24 cellular contexts compared by ENCODE assay signal in the genomic region with DNA sequence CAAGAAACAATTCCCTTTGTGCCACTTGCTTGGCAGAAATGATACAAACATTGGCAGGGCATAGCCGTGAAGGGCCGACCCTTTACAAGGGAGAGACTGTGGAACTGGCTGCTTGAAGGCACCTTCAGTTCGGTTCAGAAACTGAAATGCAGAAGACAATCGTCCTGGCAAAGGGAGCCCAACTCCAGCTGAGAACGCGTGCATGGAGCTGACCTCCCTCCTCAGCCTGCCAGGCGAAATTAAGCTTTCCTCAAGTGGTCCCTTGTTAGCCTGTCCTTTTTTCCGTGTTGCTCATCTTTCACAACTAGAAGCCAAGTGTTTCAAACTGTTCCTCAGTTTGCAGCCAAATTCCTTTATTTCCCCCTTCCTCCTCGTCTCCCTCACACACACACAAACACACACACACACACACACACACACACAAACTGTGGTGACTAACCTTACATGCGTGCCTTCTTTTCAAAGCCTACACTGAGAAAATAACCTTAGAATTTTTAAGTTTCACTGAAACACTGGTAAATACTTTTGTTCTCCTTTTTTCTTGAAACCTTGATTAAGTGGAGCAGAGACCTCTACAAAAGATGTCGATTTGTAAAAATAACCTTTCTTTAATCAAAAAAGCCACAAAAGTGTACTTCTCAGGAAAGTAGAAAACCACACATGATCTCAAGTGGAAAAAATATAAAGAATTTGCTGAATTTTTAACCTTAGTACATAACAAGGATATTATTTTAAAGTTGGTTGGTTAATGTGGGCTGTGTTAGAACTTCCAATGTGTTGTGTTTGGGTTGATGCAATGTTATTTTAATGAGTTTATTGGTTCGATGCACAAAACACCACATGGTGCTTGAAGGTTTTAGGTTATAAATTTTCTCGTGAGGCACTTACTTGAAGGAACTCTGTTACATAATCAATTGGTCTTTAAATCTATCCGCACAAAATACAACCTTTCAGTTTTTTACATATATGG. TPM values are rescaled to one million over a fixed set of nuclear protein-coding genes. Genes with fewer than 3 reads are reported as not detected.
DNase-seq lines count a peak whose midpoint lies in the region; ATAC-seq and TF ChIP-seq lines count a peak whose summit lies in the region.
"Had no signal": no experiment of that assay in that cellular context is flagged by ENCODE, and none has a peak within 500 bp of the region (broad histone marks: within the 10 kb centered on the region; RNA-seq: fewer than 3 reads in every experiment).

No MANE protein-coding gene starts in this region.

- intact Hi-C loops in PC-9 (cut with micrococcal nuclease; ENCODE audit: unreplicated experiment): no loop called here

- no peaks in the 10 kb centered on the region for H3F3A ChIP-seq in PC-9 (ENCODE audit: insufficient read depth, low read depth)

- no peaks in the 10 kb centered on the region for H3K4me1 ChIP-seq in PC-9 (replicated peaks; ENCODE audit: insufficient read depth)
- H3K4me1 ChIP-seq: body of pancreas had no signal

- ATAC-seq in GM21576 (IDR thresholded peaks at IDR 0.05; ENCODE audit: unreplicated experiment): no peak
- ATAC-seq: activated CD4-positive, alpha-beta T cell treated with anti-CD3 and anti-CD28 coated beads for 36 hours; body of pancreas; natural killer cell treated with Interleukin-12 subunit alpha and Interleukin-12 subunit beta and Interleukin-15 and Interleukin-18, amount 100 ng/mL, for 72 hours; Panc1; right cardiac atrium; SK-N-SH treated with all-trans-retinoic acid at 6 μM for 48 hours had no signal

- 0 out of 2 replicates have a peak overlapping the region, but pooled peaks have one; percentile 33 for H2AFZ ChIP-seq in PC-9

- H3K27me3 ChIP-seq in PC-9 (ENCODE audit: insufficient read depth, low read depth): no peaks in the 10 kb centered on the region
- H3K27me3 ChIP-seq: body of pancreas had no signal

- H3K9me3 ChIP-seq in PC-9 (ENCODE audit: insufficient read depth, low read depth): 0 out of 2 replicates have a peak, but pooled peaks cover 4% of the 10 kb centered on the region
- H3K9me3 ChIP-seq: body of pancreas had no signal

- POLR2A ChIA-PET in PC-9 (lab: Charles Lee; ENCODE audit: unreplicated experiment): interaction anchor here (0.6 kb wide), 1 partner anchor 101 kb away, joined by 8 read pairs; no protein-coding TSS in a partner anchor

- CTCF ChIA-PET in PC-9 (lab: Charles Lee): interaction anchor here (0.7 kb wide), 1 partner anchor 98 kb away, joined by 3 read pairs; no protein-coding TSS in a partner anchor

- no TSS peak for BruUV-seq in PC-9 (replicated peaks; lab: Mats Ljungman, UMichigan)

- H3K4me3 ChIP-seq in AG10803 (ENCODE audit: low read length) (no peak overlapping the region), PC-9 (no peak overlapping the region)
- H3K4me3 ChIP-seq: body of pancreas had no signal

- no peaks in the 10 kb centered on the region for H3K36me3 ChIP-seq in PC-9 (ENCODE audit: low read depth)

- no peaks in the 10 kb centered on the region for H3K79me2 ChIP-seq in PC-9 (ENCODE audit: low read depth)

- H4K20me1 ChIP-seq in PC-9 (ENCODE audit: insufficient read depth): no peaks in the 10 kb centered on the region

- H3K4me2 ChIP-seq in PC-9: no peak overlapping the region

- no peaks in the 10 kb centered on the region for H3K9me2 ChIP-seq in PC-9 (ENCODE audit: insufficient read depth)

- no peak for TF ChIP-seq CTCF in AG10803 (conservative IDR thresholded peaks at IDR 0.05; ENCODE audit: low read length)
- no peak for TF ChIP-seq CTCF in PC-9 (conservative IDR thresholded peaks at IDR 0.05)

- peak; percentile 16 for DNase-seq in AG10803 (ENCODE audit: low read depth)
- DNase-seq in PC-9: no peak
- DNase-seq in glomerular visceral epithelial cell (ENCODE audit: extremely low spot score): peak; percentile 33
- peak in 33 of 56 donors; percentile 12 to 60 (median 28) for DNase-seq in nucleus accumbens (lab: John Stamatoyannopoulos, UW)
- DNase-seq in NCI-H2029 (lab: John Stamatoyannopoulos, UW): no peak
- no peak for DNase-seq in activated CD4-positive, alpha-beta T cell treated with anti-CD3 and anti-CD28 coated beads, Interleukin-2, amount 50 U/mL, for 48 hours
- no peak for DNase-seq in NCI-H146 (lab: John Stamatoyannopoulos, UW)
- DNase-seq: activated CD4-positive, alpha-beta T cell treated with anti-CD3 and anti-CD28 coated beads for 36 hours; activated CD8-positive, alpha-beta memory T cell treated with anti-CD3 and anti-CD28 coated beads, Interleukin-2, amount 50 U/mL, for 48 hours; activated gamma-delta T cell treated with Interleukin-2 at 50 U/mL for 16 hours; body of pancreas; dermis blood vessel endothelial cell; EL; IMR-90; NCI-H1048; NCI-H774; right cardiac atrium; stimulated activated CD4-positive, alpha-beta T cell treated with anti-CD3 and anti-CD28 coated beads, Interleukin-2, amount 100 ng/mL, for 24 hours had no signal

- no peak overlapping the region for H3K27ac ChIP-seq in PC-9
- H3K27ac ChIP-seq: body of pancreas, epithelial cell of prostate had no signal

RNA-seq across cellular contexts. Expression of a gene that starts 8.4 kb away (rescaled TPM):
- not detected in 2 replicates for total RNA-seq in PC-9 (2021)
- total RNA-seq: activated CD4-positive, alpha-beta T cell treated with anti-CD3 and anti-CD28 coated beads for 36 hours; dermis blood vessel endothelial cell; IMR-90; lung microvascular endothelial cell; natural killer cell treated with Interleukin-12 subunit alpha and Interleukin-12 subunit beta and Interleukin-15 and Interleukin-18, amount 100 ng/mL, for 72 hours had no signal

Comparison
In these comparisons a context has a peak if more than half of its experiments do, and no peak if none do; other contexts are left out.
1. DNase-seq: peak in AG10803 (single experiment), glomerular visceral epithelial cell (single experiment) and nucleus accumbens (33 of 56); none in PC-9 (0 of 2), NCI-H2029 (single experiment), activated CD4-positive, alpha-beta T cell treated with anti-CD3 and anti-CD28 coated beads, Interleukin-2, amount 50 U/mL, for 48 hours (0 of 2) and NCI-H146 (single experiment).